ENCODE assay signal across 7 cellular contexts in the genomic region with DNA sequence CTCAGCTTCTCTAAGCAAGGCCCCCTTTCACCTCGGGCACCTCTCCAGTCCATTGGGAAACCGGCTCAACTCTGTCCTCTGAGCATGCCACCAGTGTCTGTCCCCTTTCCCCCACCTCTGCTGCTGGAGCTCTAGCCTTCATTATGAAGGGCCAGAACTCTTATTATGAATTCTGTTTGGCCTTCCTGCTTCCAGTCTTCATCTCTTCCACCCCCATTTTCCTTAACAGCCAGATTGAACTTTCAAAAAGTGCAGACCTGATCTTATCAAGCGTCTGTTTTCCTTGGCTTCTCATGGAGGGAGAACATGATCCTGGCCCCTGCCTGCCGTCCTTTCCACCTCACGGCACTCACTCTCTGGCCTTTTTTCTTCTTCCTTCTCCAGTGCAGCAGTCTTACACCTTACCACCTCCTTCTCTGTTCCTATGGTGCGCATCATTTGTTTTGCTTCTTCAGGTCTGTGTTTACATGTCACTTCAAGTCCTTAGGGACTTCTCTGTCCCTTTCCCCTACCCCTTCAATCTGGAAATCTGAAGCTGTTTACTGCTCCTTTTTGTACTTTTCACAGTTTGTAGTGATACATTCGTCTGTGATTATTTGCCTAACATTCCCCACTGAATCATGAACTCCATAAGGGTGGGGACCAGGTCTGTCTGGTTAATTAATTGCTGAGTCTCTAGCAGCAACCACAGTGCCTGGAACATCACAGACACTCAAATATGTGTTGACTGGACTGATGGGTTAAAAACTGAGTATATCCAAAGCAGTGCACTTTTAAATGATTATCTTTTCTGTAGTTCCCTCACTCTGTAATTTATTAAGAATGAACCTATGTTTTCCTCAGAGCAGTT. TPM values are rescaled to one million over a fixed set of nuclear protein-coding genes. Genes with fewer than 3 reads are reported as not detected.
DNase-seq lines count a peak whose midpoint lies in the region; ATAC-seq, FAIRE-seq and TF ChIP-seq lines count a peak whose summit lies in the region.

No MANE protein-coding gene starts in this region.

- CTCF ChIA-PET in RWPE1 (lab: Yijun Ruan, JAX) = no interaction called here

- H3K36me3 Mint-ChIP-seq in astrocyte (ENCODE audit: low read depth, unreplicated experiment) = no peaks in the 10 kb centered on the region

- H3K9me3 Mint-ChIP-seq in astrocyte (ENCODE audit: unreplicated experiment) = no peaks in the 10 kb centered on the region

- peak overlapping the region; percentile 48 for H3K9ac ChIP-seq in astrocyte (ENCODE audit: low read length)

- H3K27ac ChIP-seq in astrocyte (ENCODE audit: low read depth, low read length) (peak overlapping the region; percentile 57), stomach (peak overlapping the region; percentile 69 to 89 (median 79)), RWPE1 (no peak overlapping the region)

- peaks cover 51% of the 10 kb centered on the region for H3K4me1 Mint-ChIP-seq in astrocyte (ENCODE audit: low read depth, unreplicated experiment)

- peak overlapping the region; percentile 38 for H3K4me2 ChIP-seq in astrocyte (ENCODE audit: low read length)

- DNase-seq in astrocyte (ENCODE audit: low read depth) (peak; percentile 88), islet precursor cell (peak; percentile 78), stomach (peak; percentile 61), RWPE1 (ENCODE audit: low spot score) (no peak), left colon (no peak)

- no peak for FAIRE-seq in astrocyte (lab: Jason Lieb, UNC)

- peaks cover 18% of the 10 kb centered on the region for H3K4me1 ChIP-seq in astrocyte (ENCODE audit: insufficient read depth, low read length)
- peaks cover 56 to 95% (median 82%) of the 10 kb centered on the region in 4 donors for H3K4me1 ChIP-seq in stomach

- H3K9me3 ChIP-seq in astrocyte (ENCODE audit: insufficient read depth, low read depth, low read length) (no peaks in the 10 kb centered on the region), stomach (no peaks in the 10 kb centered on the region)

- no peak overlapping the region for H3K4me3 Mint-ChIP-seq in astrocyte (ENCODE audit: unreplicated experiment)

- H3K27me3 ChIP-seq in astrocyte (ENCODE audit: insufficient read depth, low read length) = no peaks in the 10 kb centered on the region
- H3K27me3 ChIP-seq in stomach = no peaks in the 10 kb centered on the region

- no peak for TF ChIP-seq POLR2A in stomach (IDR thresholded peaks at IDR 0.05)

- H3K27me3 Mint-ChIP-seq in astrocyte (ENCODE audit: low read depth, unreplicated experiment) = no peaks in the 10 kb centered on the region

- 26 to 40% (median 35%) methylated on average over 7 of the region's 7 CpGs for WGBS in stomach, 5 donors

- POLR2A ChIA-PET in RWPE1 (lab: Yijun Ruan, JAX; ENCODE audit: low non-redundant PET) = no interaction called here

- TF ChIP-seq CTCF in astrocyte (IDR thresholded peaks at IDR 0.05; ENCODE audit: insufficient read depth, low read depth, low read length) (no peak), stomach (IDR thresholded peaks at IDR 0.05) (no peak), RWPE1 (conservative IDR thresholded peaks at IDR 0.05; ENCODE audit: low read depth) (no peak)

- H3K79me2 ChIP-seq in astrocyte (ENCODE audit: insufficient read depth, low read length) = peaks cover 29% of the 10 kb centered on the region

- H2AFZ ChIP-seq in astrocyte (ENCODE audit: low read depth, low read length) = no peak overlapping the region

- intact Hi-C loops in stomach (cut with DNase I; ENCODE audit: low total_unique reads) (no loop called here), left colon (cut with DNase I, micrococcal nuclease) (no loop called here)

- peak; percentile 25 for ATAC-seq in HG03175 (IDR thresholded peaks at IDR 0.05; ENCODE audit: unreplicated experiment)
- no peak for ATAC-seq in HG03025 (IDR thresholded peaks at IDR 0.05; ENCODE audit: low FRiP score, unreplicated experiment)
- no peak for ATAC-seq in left colon

- no peak for TF ChIP-seq EP300 in stomach (IDR thresholded peaks at IDR 0.05)

- no peaks in the 10 kb centered on the region for H3K36me3 ChIP-seq in astrocyte (ENCODE audit: insufficient read depth, low read length)
- H3K36me3 ChIP-seq in stomach = peaks cover 0 to 7% (median 0%) of the 10 kb centered on the region in 4 donors

- peak overlapping the region; percentile 75 for H3K27ac Mint-ChIP-seq in astrocyte (ENCODE audit: unreplicated experiment)

- no peaks in the 10 kb centered on the region for H4K20me1 ChIP-seq in astrocyte (ENCODE audit: insufficient read depth, low read length)

- no peak overlapping the region for H3K4me3 ChIP-seq in astrocyte (ENCODE audit: insufficient read depth, low read depth, low read length)
- no peak overlapping the region for H3K4me3 ChIP-seq in stomach

RNA-seq across cellular contexts. Expression of a gene that starts 55.8 kb away (rescaled TPM):
- total RNA-seq in astrocyte (18.4 and 18.5 TPM in 2 replicates), stomach (100 to 1,000 TPM in 1 of 5 donors, 10 to 100 TPM in 4; 28.7 to 109 (median 38.8) TPM), left colon (10 to 100 TPM; 69.0 TPM)
- 10 to 100 TPM in 1 of 3 donors, 1 to 10 TPM in 2; 4.8 to 15.7 (median 6.8) TPM for polyA plus RNA-seq in stomach

Comparison
In these comparisons a context has a peak if more than half of its experiments do, and no peak if none do; other contexts are left out.
1. DNase-seq: peak in astrocyte (single experiment), islet precursor cell (single experiment) and stomach (single experiment); none in RWPE1 (single experiment) and left colon (0 of 2).